In genomic region chr20:38147166-38147565, GRCh38 we compare ENCODE assay signal across 1 cellular context.
TF ChIP-seq lines count a peak whose summit lies in the region.

No MANE protein-coding gene starts in this region.

TF ChIP-seq in liver, 16 proteins besides CTCF, POLR2A, EP300 and RAD21 (continued from another document):
- TF ChIP-seq MAX (IDR thresholded peaks at IDR 0.05): no peak
- no peak for TF ChIP-seq GABPA (IDR thresholded peaks at IDR 0.05 in 1 of 2, conservative IDR thresholded peaks at IDR 0.05 in 1 of 2)
- TF ChIP-seq FOXA1 (IDR thresholded peaks at IDR 0.05): no peak
